Comparison of ENCODE assay signal across 9 cellular contexts in the genomic region with DNA sequence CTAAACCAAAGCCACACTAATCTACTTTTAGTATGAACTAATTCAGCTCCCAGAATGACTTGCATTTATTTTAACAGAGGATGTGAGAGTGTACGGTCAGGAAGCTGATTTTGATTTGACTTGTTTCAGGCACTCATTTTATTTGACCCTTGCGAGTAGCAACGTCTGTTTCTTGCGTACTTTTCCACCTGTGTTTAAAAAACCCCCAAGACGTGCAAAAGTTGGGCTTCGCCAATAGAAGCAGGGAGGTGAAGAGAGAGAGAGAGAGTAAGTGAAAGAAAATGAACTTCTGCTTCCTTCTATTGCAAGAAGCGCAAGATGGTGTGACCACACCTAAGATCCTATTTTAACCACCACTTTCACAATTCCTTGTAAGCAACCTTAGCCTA. TPM values are rescaled to one million over a fixed set of nuclear protein-coding genes. Genes with fewer than 3 reads are reported as not detected.
DNase-seq lines count a peak whose midpoint lies in the region; ATAC-seq, FAIRE-seq and TF ChIP-seq lines count a peak whose summit lies in the region.
"Had no signal": no experiment of that assay in that cellular context is flagged by ENCODE, and none has a peak within 500 bp of the region (broad histone marks: within the 10 kb centered on the region; RNA-seq: fewer than 3 reads in every experiment).

No MANE protein-coding gene starts in this region.

- no peak for TF ChIP-seq RAD21 in K562 (CRISPR knock-in tag; conservative IDR thresholded peaks at IDR 0.05 in 1 of 2, IDR thresholded peaks at IDR 0.05 in 1 of 2)

- POLR2A ChIA-PET in K562 (lab: Yijun Ruan, JAX), result interaction anchor here (0.6 kb wide), 1 partner anchor 81 kb away, joined by 4 read pairs; no protein-coding TSS in a partner anchor

- H3K9me1 ChIP-seq in K562 (ENCODE audit: control insufficient read depth, insufficient read depth, low read length), result no peaks in the 10 kb centered on the region

- no peak overlapping the region for H3K9ac ChIP-seq in K562 (ENCODE audit: insufficient read depth in 1 of 2, low read depth in 2 of 2, low read length in 2 of 2)

- in situ Hi-C loops in K562 (cut with MboI), result no loop called here

- TF ChIP-seq CTCF in K562 (IDR thresholded peaks at IDR 0.05 in 2 of 3, conservative IDR thresholded peaks at IDR 0.05 in 1 of 3; ENCODE audit: insufficient read depth in 2 of 3, low read depth in 1 of 3, low read length in 3 of 3), result no peak

- no peaks in the 10 kb centered on the region for H3K36me3 ChIP-seq in K562 (ENCODE audit: control insufficient read depth, insufficient read depth, low read length)

- no peaks in the 10 kb centered on the region for H3K9me3 ChIP-seq in K562 (replicated peaks; ENCODE audit: control insufficient read depth, insufficient read depth, low read depth, low read length)

- FAIRE-seq in GM12892 (lab: Jason Lieb, UNC) (peak; percentile 92), K562 (lab: Jason Lieb, UNC) (no peak)

- BruUV-seq in K562 (replicated peaks; lab: Mats Ljungman, UMichigan), result no TSS peak

- TF ChIP-seq EP300 in K562 (IDR thresholded peaks at IDR 0.05; ENCODE audit: low read length), result no peak

- H3K27me3 ChIP-seq in K562 (ENCODE audit: control insufficient read depth in 2 of 2, insufficient read depth in 2 of 2, low read length in 2 of 2), result peaks cover 21 to 25% of the 10 kb centered on the region in 2 experiments

- H3K4me1 ChIP-seq in K562 (replicated peaks in 1 of 2; ENCODE audit: control insufficient read depth in 2 of 2, insufficient read depth in 2 of 2, low read length in 2 of 2), result no peaks in the 10 kb centered on the region

- no peak overlapping the region for H3K4me3 ChIP-seq in K562

- 7% methylated on average over 7 of the region's 7 CpGs for WGBS in K562 (ENCODE audit: insufficient coverage, low coverage, missing lambda C conversion rate)

- no peak for DNase-seq in GM12892 (ENCODE audit: insufficient read length)
- no peak for DNase-seq in K562 (ENCODE audit: extremely low read depth in 1 of 4, low spot score in 3 of 4)
- DNase-seq in iPS-NIHi11 (ENCODE audit: low spot score), result no peak
- no peak for DNase-seq in NCI-H1436 (lab: John Stamatoyannopoulos, UW)
- DNase-seq in NCI-H1105 (lab: John Stamatoyannopoulos, UW), result no peak
- no peak for DNase-seq in DMS153 treated with DMSO at 0.1 percent for 48 hours (lab: John Stamatoyannopoulos, UW; ENCODE audit: unreplicated experiment)

- no peak overlapping the region for H3K27ac ChIP-seq in K562 (ENCODE audit: extremely low read depth, low read depth, low read length)

- ATAC-seq in GM21423 (IDR thresholded peaks at IDR 0.05; ENCODE audit: unreplicated experiment) (peak; percentile 45), HG03457 (IDR thresholded peaks at IDR 0.05; ENCODE audit: unreplicated experiment) (peak; percentile 50), K562 (no peak)

- no peak overlapping the region for H3K4me2 ChIP-seq in K562 (ENCODE audit: insufficient read depth, low read length)

- no peak overlapping the region for H2AFZ ChIP-seq in K562 (ENCODE audit: low read depth, low read length)

- H4K20me1 ChIP-seq in K562 (replicated peaks; ENCODE audit: control insufficient read depth, insufficient read depth, low read length), result no peaks in the 10 kb centered on the region

- TF ChIP-seq POLR2A in GM12892 (IDR thresholded peaks at IDR 0.05; ENCODE audit: low read depth, low read length) (no peak), K562 (conservative IDR thresholded peaks at IDR 0.05) (no peak)

- intact Hi-C loops in K562 (cut with micrococcal nuclease), result no loop called here

- H3K79me2 ChIP-seq in K562 (ENCODE audit: control insufficient read depth, insufficient read depth, low read length), result no peaks in the 10 kb centered on the region

- CTCF ChIA-PET in K562 (lab: Yijun Ruan, JAX; ENCODE audit: low intra/inter-chr PET ratio), result no interaction called here

TF ChIP-seq in K562, 482 proteins besides CTCF, POLR2A, EP300 and RAD21:
- TF ChIP-seq NFXL1 (CRISPR knock-in tag; IDR thresholded peaks at IDR 0.05), result no peak
- no peak for TF ChIP-seq ZNF764 (CRISPR knock-in tag; IDR thresholded peaks at IDR 0.05; ENCODE audit: low read depth)
- TF ChIP-seq EZH2 (IDR thresholded peaks at IDR 0.05; ENCODE audit: borderline replicate concordance, low read depth, low read length), result no peak
- TF ChIP-seq JUND (IDR thresholded peaks at IDR 0.05; ENCODE audit: borderline replicate concordance, low read depth, low read length), result no peak
- TF ChIP-seq JUND (tag; IDR thresholded peaks at IDR 0.05; ENCODE audit: borderline replicate concordance, low read depth, low read length), result no peak
- no peak for TF ChIP-seq SAFB2 (IDR thresholded peaks at IDR 0.05; ENCODE audit: borderline replicate concordance, low read depth, low read length, severe bottlenecking)
- TF ChIP-seq, protein P1, sequence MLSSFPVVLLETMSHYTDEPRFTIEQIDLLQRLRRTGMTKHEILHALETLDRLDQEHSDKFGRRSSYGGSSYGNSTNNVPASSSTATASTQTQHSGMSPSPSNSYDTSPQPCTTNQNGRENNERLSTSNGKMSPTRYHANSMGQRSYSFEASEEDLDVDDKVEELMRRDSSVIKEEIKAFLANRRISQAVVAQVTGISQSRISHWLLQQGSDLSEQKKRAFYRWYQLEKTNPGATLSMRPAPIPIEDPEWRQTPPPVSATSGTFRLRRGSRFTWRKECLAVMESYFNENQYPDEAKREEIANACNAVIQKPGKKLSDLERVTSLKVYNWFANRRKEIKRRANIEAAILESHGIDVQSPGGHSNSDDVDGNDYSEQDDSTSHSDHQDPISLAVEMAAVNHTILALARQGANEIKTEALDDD (IDR thresholded peaks at IDR 0.05), result no peak
- TF ChIP-seq C11orf30 (IDR thresholded peaks at IDR 0.05; ENCODE audit: low read depth), result peak; percentile 32; the same call in 1 of the 2 replicates
- TF ChIP-seq MAFG (tag; conservative IDR thresholded peaks at IDR 0.05), result peak; percentile 79
- TF ChIP-seq NR2C2 (CRISPR knock-in tag; IDR thresholded peaks at IDR 0.05), result no peak
- no peak for TF ChIP-seq NR2C2 (tag; IDR thresholded peaks at IDR 0.05)
- no peak for TF ChIP-seq CBX5 (IDR thresholded peaks at IDR 0.05; ENCODE audit: borderline replicate concordance, low read depth)
- peak; percentile 42 for TF ChIP-seq ZNF316 (IDR thresholded peaks at IDR 0.05)
TF ChIP-seq in K562: peak in this region for 3.

RNA-seq across cellular contexts. Expression of a gene that starts 6.7 kb away (rescaled TPM):
- polyA plus RNA-seq in GM12892 (2012; ENCODE audit: missing spikeins), result 84.2 TPM
- 82.4 and 101 TPM in 2 replicates for total RNA-seq in K562 (2011; cell fraction: chromatin; rRNA removed; ENCODE audit: low replicate concordance)
- 67.8 and 70.2 TPM in 2 replicates for total RNA-seq in K562 (2011; cell fraction: nucleolus; rRNA removed)
- total RNA-seq in K562 (2011; cell fraction: nucleoplasm; rRNA removed), result 84.8 and 86.1 TPM in 2 replicates
- total RNA-seq in K562 (2014; rRNA removed) (10.0 and 13.3 TPM in 2 replicates), K562 (2014; rRNA removed; fragmentation: Illumina TruSeq; extraction: Trizol) (11.2 and 11.6 TPM in 2 replicates), K562 (2015; rRNA removed; fragmentation: Illumina TruSeq; extraction: Trizol) (10.8 and 11.6 TPM in 2 replicates), K562 (2021) (11.6 and 13.0 TPM in 2 replicates)
- polyA plus RNA-seq in K562 (2011; rRNA removed) (20.1 and 20.8 TPM in 2 replicates), K562 (2014; fragmentation: Illumina TruSeq; extraction: Trizol) (8.1 and 10.1 TPM in 2 replicates), K562 (2014; fragmentation: Nextera tagmentation; extraction: Ambion mirVana) (1 to 10 TPM; 5.5 to 6.3 TPM), K562 (2014; rRNA removed) (9.8 and 14.5 TPM in 2 replicates)
- polyA plus RNA-seq in K562 (2011; cell fraction: cytosol; rRNA removed), result 15.5 and 16.4 TPM in 2 replicates
- 30.0 and 31.3 TPM in 2 replicates for polyA plus RNA-seq in K562 (2011; cell fraction: nucleus; rRNA removed)
- 10.2 and 10.7 TPM in 2 replicates for polyA plus RNA-seq in K562 (2012)
- 36.3 and 38.4 TPM in 2 replicates for polyA minus RNA-seq in K562 (2011; rRNA and poly(A)+ RNA removed)
- polyA minus RNA-seq in K562 (2011; cell fraction: cytosol; rRNA and poly(A)+ RNA removed), result 11.6 and 23.5 TPM in 2 replicates
- polyA minus RNA-seq in K562 (2011; cell fraction: nucleus; rRNA and poly(A)+ RNA removed), result 34.2 and 42.0 TPM in 2 replicates

RNA-seq across cellular contexts. Expression of a gene that starts 22.8 kb away (rescaled TPM):
- 5.3 TPM for polyA plus RNA-seq in GM12892 (2012; ENCODE audit: missing spikeins)
- total RNA-seq in K562 (2011; cell fraction: chromatin; rRNA removed; ENCODE audit: low replicate concordance), result not detected in 2 replicates
- total RNA-seq in K562 (2011; cell fraction: nucleolus; rRNA removed), result not detected in 2 replicates
- total RNA-seq in K562 (2011; cell fraction: nucleoplasm; rRNA removed), result not detected in 2 replicates
- not detected in 2 replicates for total RNA-seq in K562 (2014; rRNA removed)
- total RNA-seq in K562 (2014; rRNA removed; fragmentation: Illumina TruSeq; extraction: Trizol), result not detected in 2 replicates
- not detected in 2 replicates for total RNA-seq in K562 (2015; rRNA removed; fragmentation: Illumina TruSeq; extraction: Trizol)
- 0.04 and 0.07 TPM in 2 replicates for total RNA-seq in K562 (2021)
- polyA plus RNA-seq in K562 (2011; rRNA removed), result not detected in 2 replicates
- polyA plus RNA-seq in K562 (2011; cell fraction: cytosol; rRNA removed), result not detected in 2 replicates
- not detected in 2 replicates for polyA plus RNA-seq in K562 (2011; cell fraction: nucleus; rRNA removed)
- polyA plus RNA-seq in K562 (2012), result 0.04 TPM in 1 of 2 replicates, not detected in the other
- not detected in 2 replicates for polyA plus RNA-seq in K562 (2014; fragmentation: Illumina TruSeq; extraction: Trizol)
- not detected for polyA plus RNA-seq in K562 (2014; fragmentation: Nextera tagmentation; extraction: Ambion mirVana)
- polyA plus RNA-seq in K562 (2014; rRNA removed), result not detected in 2 replicates
- polyA minus RNA-seq in K562 (2011; rRNA and poly(A)+ RNA removed), result not detected in 2 replicates
- not detected in 2 replicates for polyA minus RNA-seq in K562 (2011; cell fraction: cytosol; rRNA and poly(A)+ RNA removed)
- polyA minus RNA-seq in K562 (2011; cell fraction: nucleus; rRNA and poly(A)+ RNA removed), result not detected in 2 replicates
- total RNA-seq: RPMI7951 had no signal
